ENCODE assay signal across 8 cellular contexts in the genomic region with DNA sequence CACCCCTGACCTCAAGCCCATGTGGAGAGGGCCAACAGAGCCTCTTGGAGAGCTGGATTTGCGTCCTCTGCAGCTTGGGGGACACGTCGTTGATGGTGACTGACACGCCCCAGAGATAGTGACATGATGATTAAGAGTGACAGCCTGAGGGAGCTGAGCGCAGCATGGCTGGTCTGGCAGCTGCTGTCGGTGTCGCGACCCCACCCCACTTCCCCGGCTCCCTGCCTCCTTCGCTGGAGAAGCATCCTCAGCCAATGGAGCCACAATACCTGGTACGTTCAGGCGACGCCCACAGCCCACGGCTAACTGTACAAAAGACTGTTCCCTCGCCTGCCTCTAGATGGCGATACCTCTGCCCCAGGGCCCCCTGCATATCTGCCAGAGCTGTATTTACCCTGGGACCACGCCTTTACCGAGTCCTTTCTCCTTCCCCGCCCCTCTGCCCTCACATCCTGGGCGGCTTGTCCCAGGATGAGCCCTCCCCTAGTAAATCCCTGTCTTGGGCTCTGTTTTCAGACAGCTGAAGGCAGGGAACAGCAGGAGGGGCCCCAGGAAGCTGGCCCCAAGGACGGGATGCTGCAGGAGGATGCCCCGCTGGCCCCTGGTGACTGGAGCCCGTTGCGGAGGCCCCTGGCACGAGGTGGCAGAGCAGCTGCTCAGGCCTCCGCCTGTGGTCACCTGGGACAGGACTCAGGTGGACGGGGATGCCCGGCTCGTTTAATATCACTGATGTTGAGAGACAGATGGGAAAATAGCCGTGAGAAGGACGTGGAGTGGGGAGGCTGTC.
A peak's percentile ranks its signal among the peaks of the same experiment; 100 is the strongest.
DNase-seq lines count a peak whose midpoint lies in the region; ATAC-seq and TF ChIP-seq lines count a peak whose summit lies in the region.

No MANE protein-coding gene starts in this region.

- H3K9me3 Mint-ChIP-seq in activated CD8-positive, alpha-beta T cell treated with anti-CD3 and anti-CD28 coated beads for 36 hours: no peaks in the 10 kb centered on the region

- peaks cover 9% of the 10 kb centered on the region for H3K4me1 Mint-ChIP-seq in activated CD8-positive, alpha-beta T cell treated with anti-CD3 and anti-CD28 coated beads for 36 hours (ENCODE audit: low read depth)

- peak overlapping the region; percentile 61 for H3K4me3 Mint-ChIP-seq in activated CD8-positive, alpha-beta T cell treated with anti-CD3 and anti-CD28 coated beads for 36 hours

- POLR2A ChIA-PET in activated CD8-positive, alpha-beta T cell treated with anti-CD3 and anti-CD28 coated beads for 36 hours (lab: Charles Lee): interaction anchor here (1.0 kb wide), 1 partner anchor 9 kb away, joined by 4 read pairs; no protein-coding TSS in a partner anchor

- DNase-seq in DMS79 (lab: John Stamatoyannopoulos, UW): peak; percentile 72
- peak; percentile 87 for DNase-seq in NCI-H748 treated with DMSO at 0.1 percent for 48 hours (lab: John Stamatoyannopoulos, UW)
- DNase-seq in activated CD8-positive, alpha-beta T cell treated with anti-CD3 and anti-CD28 coated beads for 36 hours: peak; percentile 87
- peak; percentile 53 for DNase-seq in effector CD4-positive, alpha-beta T cell
- peak; percentile 54 for DNase-seq in medulla oblongata (ENCODE audit: extremely low spot score)
- peak; percentile 34 for DNase-seq in stimulated activated CD8-positive, alpha-beta memory T cell treated with anti-CD3 and anti-CD28 coated beads, Interleukin-12 subunit alpha, Interleukin-12 subunit beta, amount 100 ng/mL, for 24 hours (ENCODE audit: extremely low read depth)

- ATAC-seq in HG03175 (IDR thresholded peaks at IDR 0.05; ENCODE audit: unreplicated experiment): peak; percentile 57
- ATAC-seq in activated CD8-positive, alpha-beta T cell treated with anti-CD3 and anti-CD28 coated beads for 36 hours: peak; percentile 96
- ATAC-seq in HG02623 (IDR thresholded peaks at IDR 0.05; ENCODE audit: unreplicated experiment): no peak

- H3K27me3 Mint-ChIP-seq in activated CD8-positive, alpha-beta T cell treated with anti-CD3 and anti-CD28 coated beads for 36 hours: peaks cover 7% of the 10 kb centered on the region

- CTCF ChIA-PET in activated CD8-positive, alpha-beta T cell treated with anti-CD3 and anti-CD28 coated beads for 36 hours (lab: Charles Lee): interaction anchor here (0.6 to 3.5 kb wide), 77 partner anchors 9 to 436 kb away, joined by 3 to 45 read pairs (median 5); partner anchors contain the start of genes PLCB3, PRDX5 and TRMT112

- H3K27ac Mint-ChIP-seq in activated CD8-positive, alpha-beta T cell treated with anti-CD3 and anti-CD28 coated beads for 36 hours: no peak overlapping the region

- intact Hi-C loops in activated CD8-positive, alpha-beta T cell treated with anti-CD3 and anti-CD28 coated beads for 36 hours (cut with micrococcal nuclease): loop anchor here (5.0 kb wide), 1 partner anchor 198 kb away; no protein-coding TSS in a partner anchor

- peak; percentile 51 for TF ChIP-seq CTCF in activated CD8-positive, alpha-beta T cell treated with anti-CD3 and anti-CD28 coated beads for 36 hours (IDR thresholded peaks at IDR 0.05)

- H3K36me3 Mint-ChIP-seq in activated CD8-positive, alpha-beta T cell treated with anti-CD3 and anti-CD28 coated beads for 36 hours (ENCODE audit: low read depth): no peaks in the 10 kb centered on the region

Comparison
In these comparisons a context has a peak if more than half of its experiments do, and no peak if none do; other contexts are left out.
1. DNase-seq: peak in every context shown above with its lines; median percentile 87 in NCI-H748 treated with DMSO at 0.1 percent for 48 hours; 87 in activated CD8-positive, alpha-beta T cell treated with anti-CD3 and anti-CD28 coated beads for 36 hours; 72 in DMS79; 54 in medulla oblongata; 53 in effector CD4-positive, alpha-beta T cell; 34 in stimulated activated CD8-positive, alpha-beta memory T cell treated with anti-CD3 and anti-CD28 coated beads, Interleukin-12 subunit alpha, Interleukin-12 subunit beta, amount 100 ng/mL, for 24 hours.